ENCODE assay signal across 8 cellular contexts in genomic region chr5:80245986-80246781, GRCh38. TPM values are rescaled to one million over a fixed set of nuclear protein-coding genes. Genes with fewer than 3 reads are reported as not detected.
A peak's percentile ranks its signal among the peaks of the same experiment; 100 is the strongest.
DNase-seq lines count a peak whose midpoint lies in the region; ATAC-seq and TF ChIP-seq lines count a peak whose summit lies in the region.

No MANE protein-coding gene starts in this region.

- H3K36me3 Mint-ChIP-seq in stimulated activated naive CD8-positive, alpha-beta T cell treated with anti-CD3 and anti-CD28 coated beads, Interleukin-15, Interleukin-2, amounts not matched to agents 100 ng/mL and 50 ng/mL, for 24 hours (ENCODE audit: low read depth): peaks cover 40% of the 10 kb centered on the region
- H3K36me3 Mint-ChIP-seq in brain: peaks cover 25% of the 10 kb centered on the region

- no peaks in the 10 kb centered on the region for H3K27me3 Mint-ChIP-seq in stimulated activated naive CD8-positive, alpha-beta T cell treated with anti-CD3 and anti-CD28 coated beads, Interleukin-15, Interleukin-2, amounts not matched to agents 100 ng/mL and 50 ng/mL, for 24 hours
- H3K27me3 Mint-ChIP-seq in brain: no peaks in the 10 kb centered on the region

- peaks cover 10% of the 10 kb centered on the region for H3K9me3 Mint-ChIP-seq in stimulated activated naive CD8-positive, alpha-beta T cell treated with anti-CD3 and anti-CD28 coated beads, Interleukin-15, Interleukin-2, amounts not matched to agents 100 ng/mL and 50 ng/mL, for 24 hours
- H3K9me3 Mint-ChIP-seq in brain: peaks cover 14 to 24% (median 19%) of the 10 kb centered on the region in 5 experiments

- ATAC-seq in stimulated activated naive CD8-positive, alpha-beta T cell treated with anti-CD3 and anti-CD28 coated beads, Interleukin-15, Interleukin-2, amounts not matched to agents 100 U/mL and 50 U/mL, for 24 hours: no peak

- no peak for DNase-seq in stimulated activated naive CD8-positive, alpha-beta T cell treated with anti-CD3 and anti-CD28 coated beads, Interleukin-15, Interleukin-2, amounts not matched to agents 100 U/mL and 50 U/mL, for 24 hours
- peak; percentile 43 for DNase-seq in kidney epithelial cell (ENCODE audit: low read depth)
- no peak for DNase-seq in KG1 (lab: John Stamatoyannopoulos, UW)
- no peak for DNase-seq in GM19240 (ENCODE audit: insufficient read length, low spot score)
- DNase-seq in germinal center (ENCODE audit: low spot score): no peak
- no peak for DNase-seq in SKM-1 (lab: John Stamatoyannopoulos, UW; ENCODE audit: unreplicated experiment)

- no peaks in the 10 kb centered on the region for H3K36me3 ChIP-seq in kidney epithelial cell (ENCODE audit: control insufficient read depth, insufficient read depth, low read length)

- no peak overlapping the region for H3K4me3 ChIP-seq in kidney epithelial cell (ENCODE audit: low read depth, low read length)

- TF ChIP-seq CTCF in brain (conservative IDR thresholded peaks at IDR 0.05) (no peak), kidney epithelial cell (IDR thresholded peaks at IDR 0.05; ENCODE audit: insufficient read depth, low read length, poor library complexity, severe bottlenecking) (no peak)

- H3K27me3 ChIP-seq in kidney epithelial cell (ENCODE audit: control insufficient read depth, insufficient read depth, low read length): no peaks in the 10 kb centered on the region

- H3K4me3 Mint-ChIP-seq in stimulated activated naive CD8-positive, alpha-beta T cell treated with anti-CD3 and anti-CD28 coated beads, Interleukin-15, Interleukin-2, amounts not matched to agents 100 ng/mL and 50 ng/mL, for 24 hours: peak overlapping the region; percentile 38
- peak overlapping the region; percentile 31 to 67 (median 53) for H3K4me3 Mint-ChIP-seq in brain

- H3K27ac Mint-ChIP-seq in stimulated activated naive CD8-positive, alpha-beta T cell treated with anti-CD3 and anti-CD28 coated beads, Interleukin-15, Interleukin-2, amounts not matched to agents 100 ng/mL and 50 ng/mL, for 24 hours: peak overlapping the region; percentile 82
- peak overlapping the region in 4 of 5 experiments; percentile 28 to 88 (median 82) for H3K27ac Mint-ChIP-seq in brain

- peaks cover 69% of the 10 kb centered on the region for H3K4me1 Mint-ChIP-seq in stimulated activated naive CD8-positive, alpha-beta T cell treated with anti-CD3 and anti-CD28 coated beads, Interleukin-15, Interleukin-2, amounts not matched to agents 100 ng/mL and 50 ng/mL, for 24 hours (ENCODE audit: low read depth)
- peaks cover 55% of the 10 kb centered on the region for H3K4me1 Mint-ChIP-seq in brain

RNA-seq across cellular contexts. Expression of gene SERINC5, which starts 9.7 kb away (rescaled TPM):
- 9.8 TPM for polyA plus RNA-seq in brain (ENCODE audit: insufficient read depth, low read depth, low replicate concordance)
- 12.9 and 13.1 TPM in 2 replicates for total RNA-seq in kidney epithelial cell
